In the genomic region with DNA sequence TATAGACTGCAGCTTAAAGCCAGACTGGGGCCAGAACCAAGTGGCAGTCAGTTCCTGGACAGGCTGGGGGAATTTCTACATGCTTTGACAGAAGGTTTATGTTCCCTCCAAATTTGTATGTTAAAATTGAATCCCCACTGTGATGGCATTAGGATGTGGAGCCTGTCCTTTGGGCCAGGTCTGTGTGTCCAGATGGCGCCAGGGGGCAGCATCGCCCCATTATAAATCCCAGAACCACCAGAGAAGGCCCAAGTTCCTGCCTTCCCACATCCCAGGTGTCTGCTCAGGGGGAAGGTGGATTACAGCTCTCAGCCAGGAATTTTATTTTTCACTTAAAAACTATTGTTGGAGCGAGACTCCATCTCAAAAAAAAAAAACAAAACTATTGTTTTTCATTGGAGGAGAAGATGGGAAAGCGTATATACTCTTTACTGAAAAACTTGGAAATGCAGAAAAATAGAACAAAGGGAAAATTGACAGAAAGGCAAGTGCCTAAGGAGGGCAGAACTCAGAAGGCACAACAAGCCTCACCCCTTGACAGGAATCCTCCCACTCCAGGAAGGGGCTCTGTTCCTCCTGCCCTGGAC, we compare ENCODE assay signal across 8 cellular contexts. TPM values are rescaled to one million over a fixed set of nuclear protein-coding genes. Genes with fewer than 3 reads are reported as not detected.
DNase-seq lines count a peak whose midpoint lies in the region; ATAC-seq and TF ChIP-seq lines count a peak whose summit lies in the region.

No MANE protein-coding gene starts in this region.

- H3K36me3 Mint-ChIP-seq in activated naive CD4-positive, alpha-beta T cell treated with anti-CD3 and anti-CD28 coated beads, Interleukin-2, amount 50 U/mL, for 72 hours = no peaks in the 10 kb centered on the region

- no peak overlapping the region for H3K27ac ChIP-seq in coronary artery

- DNase-seq in SIG-M5 treated with dmso at 0.1 percent for 504 hours (lab: John Stamatoyannopoulos, UW; ENCODE audit: unreplicated experiment) (peak; percentile 55), SIG-M5 (lab: John Stamatoyannopoulos, UW) (no peak), HUDEP-2 (lab: John Stamatoyannopoulos, UW; ENCODE audit: unreplicated experiment in 76 of 76) (peak in 56 of 76 experiments; percentile 4 to 68 (median 26)), RKO (ENCODE audit: low spot score) (peak; percentile 51), left cardiac atrium (peak; percentile 46), coronary artery (ENCODE audit: low spot score) (no peak)
- DNase-seq in activated naive CD4-positive, alpha-beta T cell treated with anti-CD3 and anti-CD28 coated beads, Interleukin-2, amount 50 U/mL, for 72 hours (ENCODE audit: low spot score in 2 of 2) = peak; percentile 59 to 60
- DNase-seq in stimulated activated CD4-positive, alpha-beta T cell treated with anti-CD3 and anti-CD28 coated beads, Interleukin-12 subunit alpha, Interleukin-12 subunit beta, amount 100 ng/mL, for 4 hours = peak; percentile 50

- no peak overlapping the region for H3K4me3 ChIP-seq in coronary artery

- no peaks in the 10 kb centered on the region for H3K9me3 Mint-ChIP-seq in activated naive CD4-positive, alpha-beta T cell treated with anti-CD3 and anti-CD28 coated beads, Interleukin-2, amount 50 U/mL, for 72 hours

- H3K27ac Mint-ChIP-seq in activated naive CD4-positive, alpha-beta T cell treated with anti-CD3 and anti-CD28 coated beads, Interleukin-2, amount 50 U/mL, for 72 hours = no peak overlapping the region

- peak; percentile 63 to 66 for ATAC-seq in activated naive CD4-positive, alpha-beta T cell treated with anti-CD3 and anti-CD28 coated beads, Interleukin-2, amount 50 U/mL, for 72 hours
- ATAC-seq in left cardiac atrium = peak; percentile 36 to 59

- intact Hi-C loops in left cardiac atrium (cut with DNase I) = loop anchor here in 1 of 2 donors (5.0 to 10.0 kb wide), 2 partner anchors 67 to 129 kb away; no protein-coding TSS in a partner anchor

- no peak for TF ChIP-seq CTCF in coronary artery (IDR thresholded peaks at IDR 0.05)

RNA-seq across cellular contexts. Expression of gene IL3, which starts 5.0 kb away (rescaled TPM):
- 1 to 10 TPM in 1 of 2 donors, not detected in 1; 9.7 TPM for total RNA-seq in activated naive CD4-positive, alpha-beta T cell treated with anti-CD3 and anti-CD28 coated beads, Interleukin-2, amount 50 U/mL, for 72 hours
- not detected for total RNA-seq in left cardiac atrium

RNA-seq across cellular contexts. Expression of gene CSF2, which starts 8.1 kb away (rescaled TPM):
- total RNA-seq in activated naive CD4-positive, alpha-beta T cell treated with anti-CD3 and anti-CD28 coated beads, Interleukin-2, amount 50 U/mL, for 72 hours = 10 to 100 TPM in 1 of 2 donors, 1 to 10 TPM in 1; 8.4 to 39.7 TPM
- total RNA-seq in left cardiac atrium = not detected

RNA-seq across cellular contexts. Expression of gene ACSL6, which starts 54.0 kb away (rescaled TPM):
- total RNA-seq in activated naive CD4-positive, alpha-beta T cell treated with anti-CD3 and anti-CD28 coated beads, Interleukin-2, amount 50 U/mL, for 72 hours = 1 to 10 TPM; 1.8 to 3.5 TPM
- total RNA-seq in left cardiac atrium = 1 to 10 TPM; 1.6 to 4.4 TPM

Comparison
In these comparisons a context has a peak if more than half of its experiments do, and no peak if none do; other contexts are left out.
1. DNase-seq: peak in SIG-M5 treated with dmso at 0.1 percent for 504 hours (single experiment), HUDEP-2 (56 of 76), RKO (single experiment), activated naive CD4-positive, alpha-beta T cell treated with anti-CD3 and anti-CD28 coated beads, Interleukin-2, amount 50 U/mL, for 72 hours (2 of 2), left cardiac atrium (single experiment) and stimulated activated CD4-positive, alpha-beta T cell treated with anti-CD3 and anti-CD28 coated beads, Interleukin-12 subunit alpha, Interleukin-12 subunit beta, amount 100 ng/mL, for 4 hours (single experiment); none in SIG-M5 (single experiment) and coronary artery (single experiment).
2. RNA of gene CSF2, which starts 8.1 kb away (total RNA-seq): 8.4 to 39.7 TPM in activated naive CD4-positive, alpha-beta T cell treated with anti-CD3 and anti-CD28 coated beads, Interleukin-2, amount 50 U/mL, for 72 hours; not detected in left cardiac atrium; every median in the first group is over 4 times any median in the second.